19 cellular contexts compared by ENCODE assay signal in the genomic region with DNA sequence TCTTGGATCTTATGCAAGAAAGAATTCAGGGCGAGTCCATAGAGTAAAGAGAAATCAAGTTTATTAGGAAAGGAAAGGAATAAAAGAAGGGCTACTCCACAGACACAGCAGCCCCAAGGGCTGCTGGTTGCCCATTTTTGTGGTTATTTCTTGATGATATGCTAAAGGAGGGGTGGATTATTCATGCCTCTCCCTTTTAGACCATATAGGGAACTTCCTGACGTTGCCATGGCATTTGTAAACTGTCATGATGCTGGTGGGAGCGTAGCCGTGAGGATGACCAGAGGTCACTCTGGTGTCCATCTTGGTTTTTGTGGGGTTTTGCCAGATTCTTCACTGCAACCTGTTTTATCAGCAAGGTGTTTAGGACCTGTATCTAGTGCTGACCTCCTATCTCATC.
A peak's percentile ranks its signal among the peaks of the same experiment; 100 is the strongest.
DNase-seq lines count a peak whose midpoint lies in the region; ATAC-seq, FAIRE-seq and TF ChIP-seq lines count a peak whose summit lies in the region.
"Had no signal": no experiment of that assay in that cellular context is flagged by ENCODE, and none has a peak within 500 bp of the region (broad histone marks: within the 10 kb centered on the region; RNA-seq: fewer than 3 reads in every experiment).

No MANE protein-coding gene starts in this region.

- intact Hi-C loops in body of pancreas (cut with DNase I), result no loop called here
- intact Hi-C loops in vagina (cut with DNase I), result loop anchor here (10.0 kb wide), 1 partner anchor 274 kb away; no protein-coding TSS in a partner anchor

- no peak for FAIRE-seq in H54 (lab: Jason Lieb, UNC)
- FAIRE-seq: A204.1, D721Med, G401.6, GM12891 had no signal

- no peak for TF ChIP-seq POLR2A in body of pancreas (IDR thresholded peaks at IDR 0.05)
- TF ChIP-seq POLR2A in vagina (IDR thresholded peaks at IDR 0.05), result no peak
- no peak for TF ChIP-seq POLR2A in H54 (IDR thresholded peaks at IDR 0.05; ENCODE audit: low read depth, low read length)

- H3K4me1 ChIP-seq in body of pancreas (peaks cover 33% of the 10 kb centered on the region), neural progenitor cell (peaks cover 1% of the 10 kb centered on the region), vagina (no peaks in the 10 kb centered on the region)
- H3K4me1 ChIP-seq: BE2C had no signal

- peaks cover 22% of the 10 kb centered on the region for H3K9me3 Mint-ChIP-seq in neural progenitor cell
- H3K9me3 Mint-ChIP-seq: CD4-positive, alpha-beta T cell had no signal

- H3K27ac Mint-ChIP-seq in neural progenitor cell, result peak overlapping the region; percentile 24
- H3K27ac Mint-ChIP-seq: CD4-positive, alpha-beta T cell had no signal

- H4K20me1 ChIP-seq in neural progenitor cell (ENCODE audit: low read depth), result no peaks in the 10 kb centered on the region

- H3K4me1 Mint-ChIP-seq in neural progenitor cell, result peaks cover 24% of the 10 kb centered on the region

- H3F3A ChIP-seq in neural progenitor cell (ENCODE audit: low read depth), result no peaks in the 10 kb centered on the region

- WGBS in body of pancreas, 2 donors, result 57 to 64% methylated on average over 4 of the region's 4 CpGs

- H3K27me3 Mint-ChIP-seq in neural progenitor cell (ENCODE audit: insufficient read depth, low read depth), result peaks cover 7% of the 10 kb centered on the region
- H3K27me3 Mint-ChIP-seq: CD4-positive, alpha-beta T cell had no signal

- peak overlapping the region; percentile 58 to 78 (median 70) for H3K27ac ChIP-seq in body of pancreas
- no peak overlapping the region for H3K27ac ChIP-seq in neural progenitor cell
- peak overlapping the region; percentile 86 for H3K27ac ChIP-seq in vagina
- H3K27ac ChIP-seq: HL-60 had no signal

- no peak overlapping the region for H2AFZ ChIP-seq in neural progenitor cell (replicated peaks)

- peaks cover 2% of the 10 kb centered on the region for H3K36me3 Mint-ChIP-seq in neural progenitor cell

- no peak overlapping the region for H3K4me3 Mint-ChIP-seq in neural progenitor cell
- H3K4me3 Mint-ChIP-seq: CD4-positive, alpha-beta T cell had no signal

- H3K4me2 ChIP-seq in neural progenitor cell, result no peak overlapping the region

- no peak for ATAC-seq in body of pancreas
- ATAC-seq in HG02840 (IDR thresholded peaks at IDR 0.05; ENCODE audit: low FRiP score, unreplicated experiment), result no peak
- no peak for ATAC-seq in GM19023 (IDR thresholded peaks at IDR 0.05; ENCODE audit: unreplicated experiment)

- H3K79me2 ChIP-seq in neural progenitor cell (ENCODE audit: low read depth), result no peaks in the 10 kb centered on the region

- no peak for TF ChIP-seq CTCF in body of pancreas (IDR thresholded peaks at IDR 0.05)
- no peak for TF ChIP-seq CTCF in neural progenitor cell (IDR thresholded peaks at IDR 0.05)
- TF ChIP-seq CTCF in vagina (IDR thresholded peaks at IDR 0.05), result no peak

- H3K36me3 ChIP-seq in body of pancreas (replicated peaks in 1 of 2; ENCODE audit: insufficient read depth in 1 of 2, low read depth in 2 of 2) (no peaks in the 10 kb centered on the region), neural progenitor cell (no peaks in the 10 kb centered on the region), vagina (no peaks in the 10 kb centered on the region)
- H3K36me3 ChIP-seq: BE2C had no signal

- peak; percentile 87 for DNase-seq in RPMI7951 (ENCODE audit: low read depth)
- no peak for DNase-seq in body of pancreas
- no peak for DNase-seq in neural progenitor cell (ENCODE audit: low spot score)
- no peak for DNase-seq in vagina (ENCODE audit: extremely low spot score in 2 of 2)
- no peak for DNase-seq in NCI-H82 treated with DMSO at 0.1 percent for 48 hours (lab: John Stamatoyannopoulos, UW; ENCODE audit: unreplicated experiment)
- DNase-seq in H54 (ENCODE audit: insufficient read length, low spot score), result no peak
- DNase-seq: ACHN; BE2C; C1 segment of cervical spinal cord; Caco-2; CD4-positive, alpha-beta T cell; HCEC 1CT had no signal

- H3K9ac ChIP-seq in neural progenitor cell, result no peak overlapping the region

- no peaks in the 10 kb centered on the region for H3K27me3 ChIP-seq in body of pancreas
- H3K27me3 ChIP-seq in neural progenitor cell, result no peaks in the 10 kb centered on the region
- H3K27me3 ChIP-seq in vagina, result no peaks in the 10 kb centered on the region
- H3K27me3 ChIP-seq: BE2C had no signal

- H3K4me3 ChIP-seq in body of pancreas, result no peak overlapping the region
- no peak overlapping the region for H3K4me3 ChIP-seq in neural progenitor cell
- peak overlapping the region in 1 of 2 donors; percentile 38 for H3K4me3 ChIP-seq in vagina

- H3K9me3 ChIP-seq in body of pancreas, result no peaks in the 10 kb centered on the region
- H3K9me3 ChIP-seq in neural progenitor cell (ENCODE audit: low read depth), result no peaks in the 10 kb centered on the region
- H3K9me3 ChIP-seq in vagina, result no peaks in the 10 kb centered on the region
- H3K9me3 ChIP-seq: BE2C had no signal
